Comparison of ENCODE assay signal across 8 cellular contexts in genomic region chr2:9178905-9179571, GRCh38. TPM values are rescaled to one million over a fixed set of nuclear protein-coding genes. Genes with fewer than 3 reads are reported as not detected.
A peak's percentile ranks its signal among the peaks of the same experiment; 100 is the strongest.
DNase-seq lines count a peak whose midpoint lies in the region; ATAC-seq, FAIRE-seq and TF ChIP-seq lines count a peak whose summit lies in the region.

No MANE protein-coding gene starts in this region.

- no peaks in the 10 kb centered on the region for H3K79me2 ChIP-seq in HepG2 (ENCODE audit: insufficient read depth, low read length)

- H3K27me3 ChIP-seq in HepG2 (ENCODE audit: control insufficient read depth in 1 of 2, insufficient read depth in 2 of 2, low read length in 2 of 2) = peaks cover 2 to 24% of the 10 kb centered on the region in 2 experiments; a peak in 4 of 5 replicates
- no peaks in the 10 kb centered on the region for H3K27me3 ChIP-seq in thyroid gland

- no peaks in the 10 kb centered on the region for H3K36me3 ChIP-seq in HepG2 (replicated peaks in 1 of 2; ENCODE audit: control insufficient read depth in 1 of 2, insufficient read depth in 2 of 2, low read length in 2 of 2)
- no peaks in the 10 kb centered on the region for H3K36me3 ChIP-seq in thyroid gland

- peaks cover 41% of the 10 kb centered on the region for H3K4me1 ChIP-seq in HepG2 (ENCODE audit: insufficient read depth, low read length)
- H3K4me1 ChIP-seq in thyroid gland = peaks cover 47 to 54% of the 10 kb centered on the region in 2 donors

- ATAC-seq in GM18867 (IDR thresholded peaks at IDR 0.05; ENCODE audit: unreplicated experiment) (peak; percentile 72), HepG2 (peak; percentile 86), HG02938 (IDR thresholded peaks at IDR 0.05; ENCODE audit: unreplicated experiment) (no peak)

- H3K9me3 ChIP-seq in HepG2 (ENCODE audit: low read length) (no peaks in the 10 kb centered on the region), thyroid gland (no peaks in the 10 kb centered on the region)

- peaks cover 44% of the 10 kb centered on the region for H3K4me1 Mint-ChIP-seq in MCF 10A (ENCODE audit: insufficient read depth, unreplicated experiment)

- POLR2A ChIA-PET in MCF 10A (lab: Yijun Ruan, JAX) (interaction anchor here (0.6 to 2.8 kb wide), 13 partner anchors 11 to 109 kb away, joined by 3 to 13 read pairs (median 6); no protein-coding TSS in a partner anchor), HepG2 (lab: Yijun Ruan, JAX) (interaction anchor here (0.5 to 3.0 kb wide), 8 partner anchors 12 to 253 kb away, joined by 3 to 37 read pairs (median 4); no protein-coding TSS in a partner anchor)

- H3K4me3 ChIP-seq in HepG2 (replicated peaks in 1 of 3; ENCODE audit: insufficient read depth in 1 of 3, low read depth in 2 of 3, low read length in 3 of 3) (peak overlapping the region in 1 of 3 experiments; percentile 2; a peak in 2 of 6 replicates), thyroid gland (replicated peaks in 1 of 3) (no peak overlapping the region)

- no peaks in the 10 kb centered on the region for H3K9me3 Mint-ChIP-seq in MCF 10A (ENCODE audit: unreplicated experiment)

- TF ChIP-seq EP300 in HepG2 (IDR thresholded peaks at IDR 0.05; ENCODE audit: low read depth in 2 of 2, low read length in 2 of 2) (peak in 1 of 2 experiments; percentile 60; a peak in 1 of 4 replicates), HepG2 (CRISPR knock-in tag; IDR thresholded peaks at IDR 0.05; ENCODE audit: borderline replicate concordance) (0 out of 2 replicates have a peak, but pooled peaks have one; percentile 36)

- no peak for TF ChIP-seq CTCF in MCF 10A (IDR thresholded peaks at IDR 0.05; ENCODE audit: unreplicated experiment)
- no peak for TF ChIP-seq CTCF in HepG2 (CRISPR knock-in tag; IDR thresholded peaks at IDR 0.05)
- no peak for TF ChIP-seq CTCF in thyroid gland (IDR thresholded peaks at IDR 0.05)

- FAIRE-seq in HepG2 (lab: Jason Lieb, UNC) = peak; percentile 67

- H3K9ac ChIP-seq in HepG2 (ENCODE audit: insufficient read depth, low read depth, low read length) = peak overlapping the region; percentile 18

- TF ChIP-seq RAD21 in HepG2 (CRISPR knock-in tag; IDR thresholded peaks at IDR 0.05) = no peak

- H3K27ac ChIP-seq in HepG2 (ENCODE audit: extremely low read length, insufficient read depth, low read length) = peak overlapping the region; percentile 43
- H3K27ac ChIP-seq in thyroid gland = peak overlapping the region; percentile 91 to 99 (median 97)

- peak overlapping the region; percentile 64 for H3K4me2 ChIP-seq in HepG2 (ENCODE audit: low read depth, low read length)

- in situ Hi-C loops in HepG2 (cut with HindIII; ENCODE audit: extremely low pct_ligation_motif_present, low pct_unique_long_range_greater_than_20kb) = no loop called here

- peak overlapping the region; percentile 88 for H3K27ac Mint-ChIP-seq in MCF 10A (ENCODE audit: low read depth, unreplicated experiment)

- intact Hi-C loops in MCF 10A (cut with micrococcal nuclease) = no loop called here
- intact Hi-C loops in HepG2 (cut with micrococcal nuclease; ENCODE audit: unreplicated experiment) = loop anchor here (1.0 kb wide), 1 partner anchor 27 kb away; the partner anchor contains the start of gene ASAP2
- intact Hi-C loops in thyroid gland (cut with DNase I) = no loop called here

- no peak overlapping the region for H2AFZ ChIP-seq in HepG2 (ENCODE audit: low read length)

- H3K36me3 Mint-ChIP-seq in MCF 10A (ENCODE audit: insufficient read depth, unreplicated experiment) = peaks cover 7% of the 10 kb centered on the region

- BruUV-seq in MCF 10A (replicated peaks; lab: Mats Ljungman, UMichigan) (no TSS peak), HepG2 (replicated peaks; lab: Mats Ljungman, UMichigan) (no TSS peak)

- under 1% methylated on average over 12 of the region's 13 CpGs for WGBS in HepG2 (ENCODE audit: low lambda C conversion rate)
- 24 to 31% methylated on average over 13 of the region's 13 CpGs for WGBS in thyroid gland, 2 donors

- CTCF ChIA-PET in MCF 10A (lab: Yijun Ruan, JAX) = interaction anchor here (0.6 to 2.8 kb wide), 9 partner anchors 10 to 73 kb away, joined by 3 to 10 read pairs (median 3); no protein-coding TSS in a partner anchor
- CTCF ChIA-PET in HepG2 (lab: Yijun Ruan, JAX; ENCODE audit: low intra/inter-chr PET ratio, low total read pairs) = no interaction called here

- no peaks in the 10 kb centered on the region for H3K27me3 Mint-ChIP-seq in MCF 10A (ENCODE audit: insufficient read depth, unreplicated experiment)

- H3K4me3 Mint-ChIP-seq in MCF 10A (ENCODE audit: unreplicated experiment) = peak overlapping the region; percentile 35

- DNase-seq in NCI-H187 (lab: John Stamatoyannopoulos, UW) (peak; percentile 83 to 88), MCF 10A (ENCODE audit: unreplicated experiment) (peak; percentile 64), HepG2 (ENCODE audit: low spot score) (peak; percentile 93), thyroid gland (peak; percentile 75 to 81), NCI-H82 (lab: John Stamatoyannopoulos, UW) (no peak), MV-4-11 (lab: John Stamatoyannopoulos, UW) (no peak)

- no peaks in the 10 kb centered on the region for H4K20me1 ChIP-seq in HepG2 (ENCODE audit: insufficient read depth, low read length)

- no peak for TF ChIP-seq POLR2A in HepG2 (IDR thresholded peaks at IDR 0.05; ENCODE audit: insufficient read depth in 1 of 2, low read depth in 2 of 2, low read length in 2 of 2)
- peak in 1 of 2 donors; percentile 26 for TF ChIP-seq POLR2A in thyroid gland (IDR thresholded peaks at IDR 0.05)

TF ChIP-seq in HepG2, 621 proteins besides CTCF, POLR2A, EP300 and RAD21 (continues in another document):
- TF ChIP-seq ZNF567 (CRISPR knock-in tag; IDR thresholded peaks at IDR 0.05; ENCODE audit: borderline replicate concordance) (no peak), HBP1 (CRISPR knock-in tag; IDR thresholded peaks at IDR 0.05; ENCODE audit: low read depth) (no peak), DNMT3B (CRISPR knock-in tag; conservative IDR thresholded peaks at IDR 0.05) (peak; percentile 83; the same call in 1 of the 2 replicates), ZNF761 (CRISPR knock-in tag; conservative IDR thresholded peaks at IDR 0.05) (0 out of 2 replicates have a peak, but pooled peaks have one; percentile 7), PAX8 (CRISPR knock-in tag; IDR thresholded peaks at IDR 0.05; ENCODE audit: borderline replicate concordance) (no peak), SMYD3 (CRISPR knock-in tag; IDR thresholded peaks at IDR 0.05) (no peak), ZNF878 (CRISPR knock-in tag; IDR thresholded peaks at IDR 0.05) (peak; percentile 94; the same call in 1 of the 2 replicates), TGIF2 (CRISPR knock-in tag; IDR thresholded peaks at IDR 0.05) (peak; percentile 84), ZBTB7B (CRISPR knock-in tag; IDR thresholded peaks at IDR 0.05) (0 out of 2 replicates have a peak, but pooled peaks have one; percentile 44)
- TF ChIP-seq, protein P1, sequence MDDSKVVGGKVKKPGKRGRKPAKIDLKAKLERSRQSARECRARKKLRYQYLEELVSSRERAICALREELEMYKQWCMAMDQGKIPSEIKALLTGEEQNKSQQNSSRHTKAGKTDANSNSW (CRISPR knock-in tag; IDR thresholded peaks at IDR 0.05; ENCODE audit: borderline replicate concordance) = no peak
- TF ChIP-seq, protein P2, sequence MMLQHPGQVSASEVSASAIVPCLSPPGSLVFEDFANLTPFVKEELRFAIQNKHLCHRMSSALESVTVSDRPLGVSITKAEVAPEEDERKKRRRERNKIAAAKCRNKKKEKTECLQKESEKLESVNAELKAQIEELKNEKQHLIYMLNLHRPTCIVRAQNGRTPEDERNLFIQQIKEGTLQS (CRISPR knock-in tag; IDR thresholded peaks at IDR 0.05) = 0 out of 2 replicates have a peak, but pooled peaks have one; percentile 15

RNA-seq across cellular contexts. Expression of gene ASAP2, which starts 27.6 kb away (rescaled TPM):
- total RNA-seq in MCF 10A (2022) (80.8 and 89.5 TPM in 2 replicates), HepG2 (2016; rRNA removed; fragmentation: Illumina TruSeq; extraction: Trizol) (7.3 and 7.5 TPM in 2 replicates), thyroid gland (10 to 100 TPM; 40.3 to 55.3 (median 47.3) TPM)
- total RNA-seq in HepG2 (2016; cell fraction: cytosol; rRNA removed; fragmentation: Illumina TruSeq; extraction: Trizol; ENCODE audit: low read depth) = 2.7 and 4.4 TPM in 2 replicates
- 5.8 and 6.1 TPM in 2 replicates for total RNA-seq in HepG2 (2016; cell fraction: insoluble cytoplasmic fraction; rRNA removed; fragmentation: Illumina TruSeq; extraction: Trizol)
- 5.3 and 5.4 TPM in 2 replicates for total RNA-seq in HepG2 (2016; cell fraction: membrane; rRNA removed; fragmentation: Illumina TruSeq; extraction: Trizol)
- 9.2 and 12.1 TPM in 2 replicates for total RNA-seq in HepG2 (2016; cell fraction: nucleus; rRNA removed; fragmentation: Illumina TruSeq; extraction: Trizol)
- polyA plus RNA-seq in HepG2 (2011; rRNA removed) = 15.5 and 22.3 TPM in 2 replicates
- polyA plus RNA-seq in HepG2 (2011; cell fraction: cytosol; rRNA removed) = 10.3 and 11.1 TPM in 2 replicates
- 23.5 and 27.0 TPM in 2 replicates for polyA plus RNA-seq in HepG2 (2011; cell fraction: nucleus; rRNA removed)
- 8.6 and 9.2 TPM in 2 replicates for polyA plus RNA-seq in HepG2 (2012)
- polyA plus RNA-seq in HepG2 (2016; cell fraction: cytosol; fragmentation: Illumina TruSeq; extraction: Trizol; ENCODE audit: low read depth) = 0.52 and 0.53 TPM in 2 replicates
- 6.8 and 8.0 TPM in 2 replicates for polyA plus RNA-seq in HepG2 (2016; cell fraction: insoluble cytoplasmic fraction; fragmentation: Illumina TruSeq; extraction: Trizol; ENCODE audit: low read depth)
- 2.2 and 2.8 TPM in 2 replicates for polyA plus RNA-seq in HepG2 (2016; cell fraction: membrane; fragmentation: Illumina TruSeq; extraction: Trizol; ENCODE audit: low read depth)
- polyA plus RNA-seq in HepG2 (2016; cell fraction: nucleus; fragmentation: Illumina TruSeq; extraction: Trizol; ENCODE audit: insufficient read depth, low read depth) = 12.8 and 15.6 TPM in 2 replicates
- 13.6 and 22.4 TPM in 2 replicates for polyA minus RNA-seq in HepG2 (2011; rRNA and poly(A)+ RNA removed; ENCODE audit: low replicate concordance)
- polyA minus RNA-seq in HepG2 (2011; cell fraction: cytosol; rRNA and poly(A)+ RNA removed) = 14.0 and 17.7 TPM in 2 replicates
- polyA minus RNA-seq in HepG2 (2011; cell fraction: nucleus; rRNA and poly(A)+ RNA removed) = 49.2 and 56.1 TPM in 2 replicates

Comparison
In these comparisons a context has a peak if more than half of its experiments do, and no peak if none do; other contexts are left out.
1. DNase-seq: peak in NCI-H187 (2 of 2), MCF 10A (single experiment), HepG2 (single experiment) and thyroid gland (2 of 2); none in NCI-H82 (single experiment) and MV-4-11 (single experiment).